Comparison of ENCODE assay signal across 8 cellular contexts in the genomic region with DNA sequence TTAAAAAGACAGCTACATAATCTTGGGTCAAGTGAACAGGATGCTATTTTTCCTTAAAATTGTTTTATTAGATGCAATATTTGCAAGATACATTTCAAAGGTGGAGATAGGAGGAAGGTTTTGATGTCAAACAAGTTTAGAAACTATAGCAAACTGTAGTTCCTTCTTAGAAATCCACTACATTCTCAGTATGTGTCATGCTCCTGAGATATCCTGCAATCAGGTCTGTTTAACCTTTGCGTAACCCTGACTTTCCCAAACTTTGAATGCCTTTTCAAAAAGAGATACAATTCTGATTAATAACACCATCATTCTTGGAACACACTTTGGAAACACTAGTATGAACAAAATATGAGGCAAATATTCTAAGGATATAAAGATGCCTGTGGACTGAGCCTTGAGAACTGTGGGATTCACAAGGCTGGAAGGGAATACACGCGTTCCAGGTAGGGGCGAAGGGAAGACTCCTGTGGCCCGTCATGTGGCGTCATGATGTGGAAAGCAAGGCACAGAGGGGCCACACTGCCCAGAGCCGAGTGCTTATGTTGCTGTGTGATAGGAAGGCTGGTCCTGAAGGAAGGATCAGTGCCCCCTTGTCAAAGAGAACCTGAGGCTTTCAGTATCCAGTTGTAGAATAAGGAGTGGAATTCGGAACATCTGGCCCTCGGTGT. TPM values are rescaled to one million over a fixed set of nuclear protein-coding genes. Genes with fewer than 3 reads are reported as not detected.
DNase-seq lines count a peak whose midpoint lies in the region; ATAC-seq, FAIRE-seq and TF ChIP-seq lines count a peak whose summit lies in the region.

No MANE protein-coding gene starts in this region.

- no peaks in the 10 kb centered on the region for H3K36me3 ChIP-seq in Caco-2 (ENCODE audit: control insufficient read depth, insufficient read depth, low read length)
- no peaks in the 10 kb centered on the region for H3K36me3 ChIP-seq in Panc1 (ENCODE audit: control insufficient read depth, insufficient read depth, low read length)
- no peaks in the 10 kb centered on the region for H3K36me3 ChIP-seq in pancreas

- H3K9me3 ChIP-seq in Caco-2: no peaks in the 10 kb centered on the region
- no peaks in the 10 kb centered on the region for H3K9me3 ChIP-seq in Panc1 (ENCODE audit: control insufficient read depth, insufficient read depth, low read depth, low read length)
- H3K9me3 ChIP-seq in pancreas: no peaks in the 10 kb centered on the region

- BruUV-seq in Caco-2 (replicated peaks; lab: Mats Ljungman, UMichigan): no TSS peak
- no TSS peak for BruUV-seq in Panc1 (replicated peaks; lab: Mats Ljungman, UMichigan)

- no peak overlapping the region for H3K4me3 ChIP-seq in Caco-2 (ENCODE audit: low read depth, low read length)
- no peak overlapping the region for H3K4me3 ChIP-seq in Panc1 (ENCODE audit: low read depth in 2 of 2, low read length in 2 of 2)
- no peak overlapping the region for H3K4me3 ChIP-seq in pancreas

- in situ Hi-C loops in Panc1 (cut with HindIII; ENCODE audit: low pct_unique_long_range_greater_than_20kb, low sequenced_read_pairs): no loop called here

- H3K27ac ChIP-seq in Panc1 (ENCODE audit: low read length) (peak overlapping the region; percentile 98), epithelial cell of prostate (peak overlapping the region; percentile 96), pancreas (peak overlapping the region in 2 of 4 donors; percentile 41 to 74)

- intact Hi-C loops in Caco-2 (cut with micrococcal nuclease; ENCODE audit: unreplicated experiment) (loop anchor here (1.0 to 10.0 kb wide), 10 partner anchors 40 to 595 kb away; no protein-coding TSS in a partner anchor), Panc1 (cut with micrococcal nuclease; ENCODE audit: unreplicated experiment) (loop anchor here (2.0 to 10.0 kb wide), 5 partner anchors 102 to 594 kb away; no protein-coding TSS in a partner anchor), pancreas (cut with DNase I) (loop anchor here in 2 of 3 donors (5.0 kb wide), 1 partner anchor 584 kb away; no protein-coding TSS in a partner anchor)

- peak overlapping the region; percentile 96 for H3K27ac Mint-ChIP-seq in Caco-2 (ENCODE audit: unreplicated experiment)

- no peak overlapping the region for H3K4me3 Mint-ChIP-seq in Caco-2 (ENCODE audit: unreplicated experiment)

- no peaks in the 10 kb centered on the region for H3K36me3 Mint-ChIP-seq in Caco-2 (ENCODE audit: insufficient read depth, unreplicated experiment)

- WGBS in pancreas, 2 donors: 36 to 42% methylated on average over 9 of the region's 9 CpGs

- POLR2A ChIA-PET in Caco-2 (lab: Charles Lee) (interaction anchor here (1.0 to 1.3 kb wide), 5 partner anchors 40 to 114 kb away, joined by 3 to 5 read pairs (median 4); no protein-coding TSS in a partner anchor), Panc1 (lab: Charles Lee) (interaction anchor here (0.5 to 1.3 kb wide), 6 partner anchors 31 to 464 kb away, joined by 3 to 7 read pairs (median 4); no protein-coding TSS in a partner anchor)

- TF ChIP-seq CTCF in Caco-2 (IDR thresholded peaks at IDR 0.05; ENCODE audit: insufficient read depth in 1 of 2, low read depth in 1 of 2, low read length in 1 of 2, severe bottlenecking in 1 of 2, unreplicated experiment in 1 of 2) (no peak), Panc1 (IDR thresholded peaks at IDR 0.05) (no peak), pancreas (IDR thresholded peaks at IDR 0.05) (no peak)

- H3K27me3 ChIP-seq in Caco-2 (replicated peaks; ENCODE audit: control insufficient read depth, insufficient read depth, low read length): no peaks in the 10 kb centered on the region
- no peaks in the 10 kb centered on the region for H3K27me3 ChIP-seq in Panc1 (ENCODE audit: control insufficient read depth, insufficient read depth, low read length)
- H3K27me3 ChIP-seq in pancreas: no peaks in the 10 kb centered on the region

- no peaks in the 10 kb centered on the region for H3K9me3 Mint-ChIP-seq in Caco-2 (ENCODE audit: unreplicated experiment)

- H3K4me1 Mint-ChIP-seq in Caco-2 (ENCODE audit: low read depth, unreplicated experiment): peaks cover 18% of the 10 kb centered on the region

- CTCF ChIA-PET in Caco-2 (lab: Charles Lee) (interaction anchor here (0.5 to 2.1 kb wide), 24 partner anchors 9 to 636 kb away, joined by 3 to 16 read pairs (median 4); a partner anchor contains a TSS), Panc1 (lab: Charles Lee) (interaction anchor here (0.6 to 1.7 kb wide), 5 partner anchors 17 to 588 kb away, joined by 3 to 11 read pairs (median 3); no protein-coding TSS in a partner anchor)

- no peak for FAIRE-seq in pancreas (lab: Jason Lieb, UNC)

- H3K4me1 ChIP-seq in Caco-2 (peaks cover 11% of the 10 kb centered on the region), Panc1 (ENCODE audit: control insufficient read depth, insufficient read depth, low read length) (peaks cover 41% of the 10 kb centered on the region), pancreas (peaks cover 0 to 14% (median 7%) of the 10 kb centered on the region in 3 donors)

- DNase-seq in Caco-2 (no peak), Panc1 (ENCODE audit: low read depth, low spot score) (no peak), epithelial cell of prostate (ENCODE audit: low read depth, low spot score) (no peak), pancreas (no peak), SKM-1 treated with dmso at 0.1 percent for 144 hours (lab: John Stamatoyannopoulos, UW; ENCODE audit: unreplicated experiment) (no peak), retina (no peak)
- no peak for DNase-seq in stimulated activated CD4-positive, alpha-beta T cell treated with anti-CD3 and anti-CD28 coated beads, Interleukin-12 subunit alpha, Interleukin-12 subunit beta, amount 100 ng/mL, for 4 hours

- ATAC-seq in Panc1: peak; percentile 63
- peak; percentile 17 to 27 (median 22) for ATAC-seq in pancreas
- ATAC-seq in HG03095 (IDR thresholded peaks at IDR 0.05; ENCODE audit: unreplicated experiment): no peak

- H3K27me3 Mint-ChIP-seq in Caco-2 (ENCODE audit: insufficient read depth, unreplicated experiment): no peaks in the 10 kb centered on the region

RNA-seq across cellular contexts. Expression of a gene that starts 19.6 kb away (rescaled TPM):
- total RNA-seq in Caco-2 (2022) (33.8 and 37.0 TPM in 2 replicates), Panc1 (2021; ENCODE audit: unreplicated experiment) (45.0 TPM), pancreas (10 to 100 TPM; 11.0 to 14.8 (median 13.8) TPM)
- 28.9 TPM for polyA plus RNA-seq in Panc1 (2012; ENCODE audit: insufficient read length)
- polyA plus RNA-seq in pancreas: 10 to 100 TPM; 29.3 to 52.2 TPM
